ENCODE assay signal across 13 cellular contexts in the genomic region with DNA sequence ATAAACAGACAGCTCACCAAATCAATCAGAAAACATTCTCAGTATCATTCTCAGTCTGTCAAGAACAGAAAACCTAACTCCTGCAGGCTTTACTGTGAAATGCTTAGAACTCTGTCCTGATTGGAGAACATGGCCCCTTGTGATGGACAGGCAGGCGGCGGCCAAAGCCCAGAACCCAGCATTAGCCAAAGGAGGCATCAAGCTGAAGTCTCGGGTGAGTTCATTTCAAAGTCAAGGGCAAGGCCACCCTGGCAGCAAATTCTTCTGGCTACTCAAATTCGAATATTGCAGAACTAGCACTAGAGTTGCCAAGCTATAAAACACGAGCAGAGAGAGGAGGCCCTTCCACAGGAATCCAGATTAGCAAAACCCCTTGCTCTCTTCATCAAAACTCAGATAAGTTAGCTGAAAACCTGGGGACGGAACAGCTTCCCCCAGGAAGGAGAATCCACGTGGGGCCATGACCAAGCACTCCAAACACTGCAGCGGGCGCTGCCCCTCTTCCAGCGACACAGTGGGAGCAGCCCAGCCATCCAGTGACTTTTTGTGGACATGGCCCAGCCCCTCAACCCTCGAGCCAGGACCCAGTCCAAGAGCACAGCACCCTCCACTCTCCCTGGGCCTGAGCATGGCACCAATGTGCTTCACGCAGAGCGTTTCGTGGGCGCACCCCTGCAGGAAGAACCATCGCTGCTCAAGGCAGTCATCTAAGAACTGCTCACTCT.
A peak's percentile ranks its signal among the peaks of the same experiment; 100 is the strongest.
DNase-seq lines count a peak whose midpoint lies in the region; ATAC-seq and TF ChIP-seq lines count a peak whose summit lies in the region.
"Had no signal": no experiment of that assay in that cellular context is flagged by ENCODE, and none has a peak within 500 bp of the region (broad histone marks: within the 10 kb centered on the region; RNA-seq: fewer than 3 reads in every experiment).

No MANE protein-coding gene starts in this region.

- no peaks in the 10 kb centered on the region for H3K27me3 ChIP-seq in CD4-positive, CD25-positive, alpha-beta regulatory T cell (ENCODE audit: control insufficient read depth, insufficient read depth, low read length)
- H3K27me3 ChIP-seq in heart left ventricle (no peaks in the 10 kb centered on the region), rectal smooth muscle tissue (ENCODE audit: control insufficient read depth, insufficient read depth, low read length) (no peaks in the 10 kb centered on the region)
- H3K27me3 ChIP-seq: colonic mucosa had no signal

- WGBS in heart left ventricle, 4 donors, result 72 to 85% (median 81%) methylated on average over 15 to 16 of the region's 16 CpGs

- intact Hi-C loops in heart left ventricle (cut with DNase I), result loop anchor here in 1 of 10 donors (1.0 kb wide), 1 partner anchor 28 kb away; no protein-coding TSS in a partner anchor

- H3K36me3 ChIP-seq in CD4-positive, CD25-positive, alpha-beta regulatory T cell (ENCODE audit: control insufficient read depth, insufficient read depth, low read length), result no peaks in the 10 kb centered on the region
- H3K36me3 ChIP-seq in heart left ventricle (no peaks in the 10 kb centered on the region), rectal smooth muscle tissue (ENCODE audit: control insufficient read depth, insufficient read depth, low read length) (no peaks in the 10 kb centered on the region)
- H3K36me3 ChIP-seq: colonic mucosa had no signal

- H3K27ac Mint-ChIP-seq in CD4-positive, CD25-positive, alpha-beta regulatory T cell, result peak overlapping the region; percentile 33 to 89 (median 75)
- peak overlapping the region; percentile 88 for H3K27ac Mint-ChIP-seq in T-helper 17 cell
- no peak overlapping the region for H3K27ac Mint-ChIP-seq in activated T-cell treated with anti-CD3 and anti-CD28 coated beads, Interleukin-2, amount 50 U/mL, for 72 hours

- H3K9me3 Mint-ChIP-seq in CD4-positive, CD25-positive, alpha-beta regulatory T cell, result peaks cover 0 to 2% (median 0%) of the 10 kb centered on the region in 7 donors
- no peaks in the 10 kb centered on the region for H3K9me3 Mint-ChIP-seq in activated T-cell treated with anti-CD3 and anti-CD28 coated beads, Interleukin-2, amount 50 U/mL, for 72 hours

- peaks cover 5% of the 10 kb centered on the region for H3K36me3 Mint-ChIP-seq in CD4-positive, CD25-positive, alpha-beta regulatory T cell
- H3K36me3 Mint-ChIP-seq in T-helper 17 cell (ENCODE audit: low read depth), result no peaks in the 10 kb centered on the region
- H3K36me3 Mint-ChIP-seq in activated T-cell treated with anti-CD3 and anti-CD28 coated beads, Interleukin-2, amount 50 U/mL, for 72 hours (ENCODE audit: insufficient read depth in 2 of 2), result peaks cover 1 to 8% of the 10 kb centered on the region in 2 donors

- no peaks in the 10 kb centered on the region for H3K27me3 Mint-ChIP-seq in CD4-positive, CD25-positive, alpha-beta regulatory T cell
- no peaks in the 10 kb centered on the region for H3K27me3 Mint-ChIP-seq in T-helper 17 cell
- H3K27me3 Mint-ChIP-seq in activated T-cell treated with anti-CD3 and anti-CD28 coated beads, Interleukin-2, amount 50 U/mL, for 72 hours (ENCODE audit: low read depth), result peaks cover 14% of the 10 kb centered on the region

- H3K4me1 ChIP-seq in CD4-positive, CD25-positive, alpha-beta regulatory T cell (ENCODE audit: control insufficient read depth, insufficient read depth, low read length, poor library complexity, severe bottlenecking), result peaks cover 32% of the 10 kb centered on the region
- peaks cover 0 to 85% (median 52%) of the 10 kb centered on the region in 12 donors for H3K4me1 ChIP-seq in heart left ventricle
- peaks cover 62% of the 10 kb centered on the region for H3K4me1 ChIP-seq in rectal smooth muscle tissue (ENCODE audit: control insufficient read depth, insufficient read depth, low read length)

- H3K4me3 Mint-ChIP-seq in CD4-positive, CD25-positive, alpha-beta regulatory T cell, result peak overlapping the region in 1 of 4 donors; percentile 26
- no peak overlapping the region for H3K4me3 Mint-ChIP-seq in T-helper 17 cell
- no peak overlapping the region for H3K4me3 Mint-ChIP-seq in activated T-cell treated with anti-CD3 and anti-CD28 coated beads, Interleukin-2, amount 50 U/mL, for 72 hours

- no peak overlapping the region for H3K4me3 ChIP-seq in CD4-positive, CD25-positive, alpha-beta regulatory T cell (ENCODE audit: low read depth, low read length)
- H3K4me3 ChIP-seq in heart left ventricle (no peak overlapping the region), rectal smooth muscle tissue (ENCODE audit: low read length) (no peak overlapping the region)
- H3K4me3 ChIP-seq: colonic mucosa had no signal

- no peak overlapping the region for H3K27ac ChIP-seq in CD4-positive, CD25-positive, alpha-beta regulatory T cell (ENCODE audit: insufficient read depth, low read length, poor library complexity, severe bottlenecking)
- H3K27ac ChIP-seq in heart left ventricle (peak overlapping the region in 11 of 12 donors; percentile 4 to 90 (median 42)), rectal smooth muscle tissue (ENCODE audit: low read depth, low read length) (peak overlapping the region; percentile 54)
- H3K27ac ChIP-seq: colonic mucosa, KMS-11 had no signal

- no peak for DNase-seq in CD4-positive, CD25-positive, alpha-beta regulatory T cell
- DNase-seq in T-helper 17 cell, result peak in 1 of 3 donors; percentile 1
- peak in 2 of 5 donors; percentile 17 to 30 for DNase-seq in heart left ventricle
- no peak for DNase-seq in stimulated activated CD4-positive, alpha-beta T cell treated with anti-CD3 and anti-CD28 coated beads, Interleukin-4, amount 100 ng/mL, for 4 hours
- DNase-seq in NCI-H345 (lab: John Stamatoyannopoulos, UW), result no peak
- DNase-seq in activated T-cell treated with anti-CD3 and anti-CD28 coated beads, Interleukin-2, amount 50 U/mL, for 72 hours, result no peak
- DNase-seq: amniotic stem cell, colonic mucosa, NCI-H1930, SHP77 had no signal

- no peak for TF ChIP-seq CTCF in heart left ventricle (IDR thresholded peaks at IDR 0.05)

- H3K9me3 ChIP-seq in CD4-positive, CD25-positive, alpha-beta regulatory T cell (ENCODE audit: control insufficient read depth in 2 of 2, low read length in 2 of 2), result no peaks in the 10 kb centered on the region
- no peaks in the 10 kb centered on the region for H3K9me3 ChIP-seq in T-helper 17 cell (ENCODE audit: control insufficient read depth, low read length, poor library complexity, severe bottlenecking)
- H3K9me3 ChIP-seq in heart left ventricle, result no peaks in the 10 kb centered on the region
- H3K9me3 ChIP-seq: colonic mucosa had no signal

- H3K4me1 Mint-ChIP-seq in CD4-positive, CD25-positive, alpha-beta regulatory T cell, result peaks cover 8 to 62% (median 34%) of the 10 kb centered on the region in 4 donors
- H3K4me1 Mint-ChIP-seq in T-helper 17 cell, result peaks cover 30% of the 10 kb centered on the region
- peaks cover 79% of the 10 kb centered on the region for H3K4me1 Mint-ChIP-seq in activated T-cell treated with anti-CD3 and anti-CD28 coated beads, Interleukin-2, amount 50 U/mL, for 72 hours (ENCODE audit: low read depth)

- no peak for TF ChIP-seq POLR2A in heart left ventricle (IDR thresholded peaks at IDR 0.05)

- H3K9ac ChIP-seq in rectal smooth muscle tissue (ENCODE audit: low read length), result no peak overlapping the region
- H3K9ac ChIP-seq: KMS-11 had no signal

- ATAC-seq in CD4-positive, CD25-positive, alpha-beta regulatory T cell (ENCODE audit: low read depth in 2 of 2), result no peak
- no peak for ATAC-seq in T-helper 17 cell
- peak in 1 of 4 donors; percentile 5 for ATAC-seq in heart left ventricle
- ATAC-seq in HG03571 (IDR thresholded peaks at IDR 0.05; ENCODE audit: unreplicated experiment), result no peak
- ATAC-seq in activated T-cell treated with anti-CD3 and anti-CD28 coated beads, Interleukin-2, amount 50 U/mL, for 72 hours (replicated peaks in 1 of 2), result no peak
